In the genomic region with DNA sequence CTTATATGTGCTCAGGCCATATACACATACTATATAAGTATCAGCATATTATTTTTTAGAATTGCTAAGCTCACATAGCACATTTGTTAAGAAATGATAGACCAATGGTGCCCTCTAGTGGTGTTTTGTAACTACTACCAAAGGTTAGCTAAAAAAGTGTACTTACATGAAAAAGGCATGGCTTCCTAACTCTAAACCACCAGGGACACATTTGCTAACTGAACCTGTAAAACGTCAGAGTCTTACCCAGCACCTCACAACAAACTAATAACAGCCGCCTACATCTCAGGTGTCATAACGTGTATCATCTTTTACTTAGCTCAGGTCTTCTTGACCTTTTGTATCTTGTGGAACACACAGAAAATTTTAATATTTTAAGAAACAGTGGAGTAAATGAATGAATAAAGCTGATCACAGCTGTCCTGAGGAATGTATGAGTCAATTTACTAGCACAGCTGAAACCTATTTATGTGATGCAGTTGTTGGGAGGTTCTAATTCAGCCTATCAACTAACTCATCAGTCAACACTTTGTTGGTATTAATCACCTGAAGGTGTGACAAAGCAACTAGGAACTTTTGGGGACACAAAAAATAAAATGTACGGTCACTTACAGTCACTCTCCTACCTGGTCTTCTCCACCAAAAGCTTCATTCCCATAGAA, we compare ENCODE assay signal across 8 cellular contexts.
A peak's percentile ranks its signal among the peaks of the same experiment; 100 is the strongest.
DNase-seq lines count a peak whose midpoint lies in the region; ATAC-seq and TF ChIP-seq lines count a peak whose summit lies in the region.

No MANE protein-coding gene starts in this region.

- TF ChIP-seq CTCF in GM10266 (IDR thresholded peaks at IDR 0.05; ENCODE audit: control insufficient read depth, insufficient read depth, low read depth, missing control alignments) = peak; percentile 54
- peak; percentile 46 to 77 (median 77); a peak in 5 of 6 replicates for TF ChIP-seq CTCF in HCT116 (IDR thresholded peaks at IDR 0.05 in 2 of 3, conservative IDR thresholded peaks at IDR 0.05 in 1 of 3; ENCODE audit: borderline replicate concordance in 1 of 3, insufficient read depth in 1 of 3, low read depth in 2 of 3, low read length in 2 of 3)
- TF ChIP-seq CTCF in LNCaP clone FGC (IDR thresholded peaks at IDR 0.05; ENCODE audit: control insufficient read depth, extremely low read depth, insufficient read depth) = peak; percentile 67
- TF ChIP-seq CTCF in OCI-LY7 (conservative IDR thresholded peaks at IDR 0.05; ENCODE audit: low read length) = peak; percentile 89
- TF ChIP-seq CTCF in choroid plexus epithelial cell (conservative IDR thresholded peaks at IDR 0.05; ENCODE audit: low read depth, low read length) = peak; percentile 56

- no peak overlapping the region for H3K27ac ChIP-seq in HCT116 (ENCODE audit: low read depth, low read length)
- H3K27ac ChIP-seq in OCI-LY7 (ENCODE audit: low read depth, low read length, poor library complexity, severe bottlenecking) = no peak overlapping the region

- RAD21 ChIA-PET in HCT116 (lab: Charles Lee; ENCODE audit: low non-redundant PET in 1 of 2, low total read pairs in 2 of 2, uncharacterized antibody in 2 of 2, unreplicated experiment in 2 of 2) = interaction anchor here (1.0 to 1.3 kb wide), 5 partner anchors 77 to 710 kb away, joined by 3 to 16 read pairs (median 6); no protein-coding TSS in a partner anchor

- ATAC-seq in HCT116 = peak; percentile 87

- H3K9me3 ChIP-seq in HCT116 (ENCODE audit: control insufficient read depth in 1 of 2, insufficient read depth in 1 of 2, low read depth in 1 of 2, low read length in 2 of 2) (no peaks in the 10 kb centered on the region), OCI-LY7 (ENCODE audit: low read length) (no peaks in the 10 kb centered on the region)

- H3K4me3 ChIP-seq in HCT116 (replicated peaks in 1 of 2; ENCODE audit: low read depth in 1 of 2, low read length in 2 of 2) = no peak overlapping the region
- H3K4me3 ChIP-seq in LNCaP clone FGC (ENCODE audit: low read depth, low read length) = no peak overlapping the region
- no peak overlapping the region for H3K4me3 ChIP-seq in OCI-LY7 (ENCODE audit: low read depth, low read length, poor library complexity, severe bottlenecking)
- no peak overlapping the region for H3K4me3 ChIP-seq in choroid plexus epithelial cell (ENCODE audit: low read depth, low read length)

- H4K20me1 ChIP-seq in HCT116 (ENCODE audit: insufficient read depth) (no peaks in the 10 kb centered on the region), OCI-LY7 (ENCODE audit: insufficient read depth, low read length) (no peaks in the 10 kb centered on the region)

- DNase-seq in A172 (ENCODE audit: low spot score) (peak; percentile 83), GM10266 (ENCODE audit: extremely low spot score) (peak; percentile 51), HCT116 (ENCODE audit: low read depth, low spot score) (peak; percentile 83), LNCaP clone FGC (ENCODE audit: low read depth) (peak; percentile 77), OCI-LY7 (ENCODE audit: low spot score) (peak; percentile 85), choroid plexus epithelial cell (ENCODE audit: low read depth) (peak; percentile 93), medulla oblongata (ENCODE audit: extremely low spot score) (peak; percentile 91)
- DNase-seq in activated naive CD4-positive, alpha-beta T cell (lab: John Stamatoyannopoulos, UW) = no peak

- BruUV-seq in HCT116 (replicated peaks; lab: Mats Ljungman, UMichigan) = no TSS peak
- BruUV-seq in OCI-LY7 (replicated peaks; lab: Mats Ljungman, UMichigan) = no TSS peak

- intact Hi-C loops in HCT116 (cut with micrococcal nuclease) = loop anchor here (1.0 kb wide), 3 partner anchors 193 to 710 kb away; no protein-coding TSS in a partner anchor
- intact Hi-C loops in OCI-LY7 (cut with micrococcal nuclease; ENCODE audit: unreplicated experiment) = loop anchor here (2.0 to 5.0 kb wide), 3 partner anchors 193 to 715 kb away; no protein-coding TSS in a partner anchor

- H3K4me2 ChIP-seq in HCT116 (ENCODE audit: low read length) = no peak overlapping the region
- no peak overlapping the region for H3K4me2 ChIP-seq in OCI-LY7 (ENCODE audit: low read length)

- TF ChIP-seq RAD21 in HCT116 (IDR thresholded peaks at IDR 0.05; ENCODE audit: low read depth) = peak; percentile 80

- H3K27me3 ChIP-seq in HCT116 (ENCODE audit: insufficient read depth, low read length) = peaks cover 49% of the 10 kb centered on the region

- H3K9ac ChIP-seq in HCT116 (ENCODE audit: low read length) = no peak overlapping the region

- POLR2A ChIA-PET in HCT116 (lab: Charles Lee) (interaction anchor here (1.1 kb wide), 1 partner anchor 710 kb away, joined by 8 read pairs; no protein-coding TSS in a partner anchor), OCI-LY7 (lab: Charles Lee) (interaction anchor here (0.5 to 0.9 kb wide), 2 partner anchors 36 to 117 kb away, joined by 3 to 4 read pairs; no protein-coding TSS in a partner anchor)

- no peaks in the 10 kb centered on the region for H3K9me2 ChIP-seq in HCT116 (ENCODE audit: insufficient read depth)
- no peaks in the 10 kb centered on the region for H3K9me2 ChIP-seq in OCI-LY7 (ENCODE audit: insufficient read depth, low read length)

- H3K4me1 ChIP-seq in HCT116 (ENCODE audit: control insufficient read depth in 1 of 2, insufficient read depth in 2 of 2, low read length in 2 of 2) (no peaks in the 10 kb centered on the region), OCI-LY7 (ENCODE audit: insufficient read depth, low read length, poor library complexity, severe bottlenecking) (no peaks in the 10 kb centered on the region)

- CTCF ChIA-PET in HCT116 (lab: Charles Lee) = interaction anchor here (0.9 to 3.8 kb wide), 21 partner anchors 12 to 711 kb away, joined by 3 to 152 read pairs (median 5); no protein-coding TSS in a partner anchor
- CTCF ChIA-PET in OCI-LY7 (lab: Charles Lee; ENCODE audit: unreplicated experiment) = interaction anchor here (0.8 kb wide), 1 partner anchor 193 kb away, joined by 3 read pairs; no protein-coding TSS in a partner anchor

- H2AFZ ChIP-seq in HCT116 (ENCODE audit: low read depth, low read length, poor library complexity, severe bottlenecking) (no peak overlapping the region), OCI-LY7 (ENCODE audit: low read length) (no peak overlapping the region)

- H3K79me2 ChIP-seq in HCT116 (ENCODE audit: insufficient read depth, low read length) (no peaks in the 10 kb centered on the region), OCI-LY7 (ENCODE audit: insufficient read depth, low read depth, low read length) (no peaks in the 10 kb centered on the region)

- H3K36me3 ChIP-seq in HCT116 (ENCODE audit: control insufficient read depth in 1 of 2, insufficient read depth in 2 of 2, low read length in 2 of 2) (no peaks in the 10 kb centered on the region), OCI-LY7 (ENCODE audit: insufficient read depth, low read length) (no peaks in the 10 kb centered on the region)

- TF ChIP-seq POLR2A in HCT116 (IDR thresholded peaks at IDR 0.05; ENCODE audit: borderline replicate concordance, extremely low read depth, insufficient read depth, insufficient read length) = no peak

TF ChIP-seq in HCT116, 20 proteins besides CTCF, POLR2A, EP300 and RAD21:
- TF ChIP-seq JUND (IDR thresholded peaks at IDR 0.05) (no peak), ZFX (IDR thresholded peaks at IDR 0.05) (no peak)

Comparison
In these comparisons a context has a peak if more than half of its experiments do, and no peak if none do; other contexts are left out.
1. DNase-seq: peak in A172 (single experiment), GM10266 (single experiment), HCT116 (single experiment), LNCaP clone FGC (single experiment), OCI-LY7 (single experiment), choroid plexus epithelial cell (single experiment) and medulla oblongata (single experiment); none in activated naive CD4-positive, alpha-beta T cell (0 of 4).
2. Peak in every context shown above with its lines, with median percentiles within 50 percentile points of each other: CTCF ChIP-seq.